In genomic region chr19:4446801-4447200, GRCh38 we compare ENCODE assay signal across 16 cellular contexts. TPM values are rescaled to one million over a fixed set of nuclear protein-coding genes. Genes with fewer than 3 reads are reported as not detected.
DNase-seq lines count a peak whose midpoint lies in the region; FAIRE-seq and TF ChIP-seq lines count a peak whose summit lies in the region.
"Had no signal": no experiment of that assay in that cellular context is flagged by ENCODE, and none has a peak within 500 bp of the region (broad histone marks: within the 10 kb centered on the region; RNA-seq: fewer than 3 reads in every experiment).

No MANE protein-coding gene starts in this region.

- H3K27me3 ChIP-seq in adrenal gland (no peaks in the 10 kb centered on the region), prostate gland (replicated peaks; ENCODE audit: insufficient read depth) (no peaks in the 10 kb centered on the region)

- DNase-seq in GM12891 (ENCODE audit: insufficient read length, low spot score) (peak; percentile 12), adrenal gland (no peak), iPS-NIHi7 (ENCODE audit: extremely low spot score) (peak; percentile 9), prostate gland (ENCODE audit: low spot score) (no peak), NCI-H226 (no peak), GDM1 (lab: John Stamatoyannopoulos, UW) (no peak), RKO (ENCODE audit: low spot score) (no peak)
- DNase-seq: CD8-positive, alpha-beta T cell; COR-L47; DND-41; GF-D8; HFFc6 had no signal

- POLR2A ChIA-PET in HEK293 (lab: Yijun Ruan, JAX), result interaction anchor here (1.0 kb wide), 1 partner anchor 26 kb away, joined by 3 read pairs; the partner anchor contains the start of gene HDGFL2

- H3K4me1 ChIP-seq in HEK293 (ENCODE audit: control insufficient read depth, insufficient read depth, low read length), result no peaks in the 10 kb centered on the region
- peaks cover 37 to 49% of the 10 kb centered on the region in 2 donors for H3K4me1 ChIP-seq in adrenal gland (replicated peaks in 1 of 2)
- H3K4me1 ChIP-seq in prostate gland (replicated peaks), result no peaks in the 10 kb centered on the region
- H3K4me1 ChIP-seq: HAP-1 had no signal

- intact Hi-C loops in adrenal gland (cut with DNase I) (no loop called here), prostate gland (cut with DNase I) (no loop called here)

- H3K27ac ChIP-seq in HEK293 (ENCODE audit: extremely low read depth, low read depth, low read length) (no peak overlapping the region), adrenal gland (peak overlapping the region in 4 of 5 donors; percentile 62 to 94 (median 88)), prostate gland (no peak overlapping the region)

- TF ChIP-seq POLR2A in GM12891 (IDR thresholded peaks at IDR 0.05; ENCODE audit: low read depth, low read length) (no peak), adrenal gland (IDR thresholded peaks at IDR 0.05) (no peak), prostate gland (IDR thresholded peaks at IDR 0.05) (no peak)

- TF ChIP-seq CTCF in HEK293 (tag by site-specific recombination; IDR thresholded peaks at IDR 0.05) (no peak), adrenal gland (IDR thresholded peaks at IDR 0.05) (no peak), prostate gland (IDR thresholded peaks at IDR 0.05) (no peak)

- H3K36me3 ChIP-seq in HEK293 (ENCODE audit: control insufficient read depth in 2 of 2, insufficient read depth in 1 of 2, low read length in 2 of 2), result peaks cover 18 to 94% of the 10 kb centered on the region in 2 experiments
- peaks cover 0 to 81% of the 10 kb centered on the region in 2 donors for H3K36me3 ChIP-seq in adrenal gland (replicated peaks in 1 of 2)
- peaks cover 31 to 36% of the 10 kb centered on the region in 2 donors for H3K36me3 ChIP-seq in prostate gland

- WGBS in adrenal gland, 4 donors, result 67 to 77% (median 71%) methylated on average over 6 to 10 of the region's 10 CpGs; no CpG with 5 or more reads in 1 of the 4 donors
- WGBS in prostate gland, result 71% methylated on average over 8 of the region's 10 CpGs

- no peak overlapping the region for H3K4me3 ChIP-seq in HEK293 (ENCODE audit: low read depth, low read length)
- no peak overlapping the region for H3K4me3 ChIP-seq in adrenal gland
- H3K4me3 ChIP-seq in prostate gland, result no peak overlapping the region
- H3K4me3 ChIP-seq: GM23338, HAP-1 had no signal

- no peak for FAIRE-seq in GM12891 (lab: Jason Lieb, UNC)
- FAIRE-seq: GM18507 had no signal

- CTCF ChIA-PET in HEK293 (lab: Yijun Ruan, JAX), result no interaction called here

- H3K9me3 ChIP-seq in HEK293 (ENCODE audit: control insufficient read depth, insufficient read depth, low read depth, low read length) (no peaks in the 10 kb centered on the region), adrenal gland (replicated peaks in 1 of 3) (no peaks in the 10 kb centered on the region), prostate gland (no peaks in the 10 kb centered on the region)
- H3K9me3 ChIP-seq: HAP-1 had no signal

TF ChIP-seq in GM12891, 5 proteins besides CTCF, POLR2A, EP300 and RAD21:
- TF ChIP-seq POU2F2 (IDR thresholded peaks at IDR 0.05; ENCODE audit: low read depth, low read length) (no peak), SPI1 (IDR thresholded peaks at IDR 0.05; ENCODE audit: low read depth, low read length) (no peak), TAF1 (IDR thresholded peaks at IDR 0.05; ENCODE audit: low read depth, low read length) (no peak), PAX5 (IDR thresholded peaks at IDR 0.05; ENCODE audit: insufficient read depth, low read length, severe bottlenecking) (no peak), POLR2AphosphoS5 (IDR thresholded peaks at IDR 0.05; ENCODE audit: low read depth, low read length) (no peak)

TF ChIP-seq in HEK293, 187 proteins besides CTCF, POLR2A, EP300 and RAD21:
- no peak for TF ChIP-seq ZNF362 (tag by site-specific recombination; IDR thresholded peaks at IDR 0.05)
- no peak for TF ChIP-seq ZFP69B (tag by site-specific recombination; IDR thresholded peaks at IDR 0.05)
- TF ChIP-seq GLIS1 (tag by site-specific recombination; IDR thresholded peaks at IDR 0.05), result peak; percentile 53
- TF ChIP-seq ZNF555 (tag by site-specific recombination; conservative IDR thresholded peaks at IDR 0.05), result no peak
- no peak for TF ChIP-seq KLF1 (tag by site-specific recombination; IDR thresholded peaks at IDR 0.05)
- peak; percentile 11; the same call in 1 of the 2 replicates for TF ChIP-seq PATZ1 (tag by site-specific recombination; IDR thresholded peaks at IDR 0.05)
- no peak for TF ChIP-seq ZNF76 (tag by site-specific recombination; IDR thresholded peaks at IDR 0.05; ENCODE audit: borderline replicate concordance, low read depth)
- TF ChIP-seq GLIS2 (tag by site-specific recombination; IDR thresholded peaks at IDR 0.05), result peak; percentile 13
- no peak for TF ChIP-seq ZNF596 (tag by site-specific recombination; IDR thresholded peaks at IDR 0.05)
- TF ChIP-seq ZIC2 (tag by site-specific recombination; IDR thresholded peaks at IDR 0.05), result no peak
- no peak for TF ChIP-seq ZNF2 (tag by site-specific recombination; IDR thresholded peaks at IDR 0.05)
- no peak for TF ChIP-seq ZNF174 (tag by site-specific recombination; IDR thresholded peaks at IDR 0.05)
- no peak for TF ChIP-seq ZFP37 (tag by site-specific recombination; IDR thresholded peaks at IDR 0.05)
- no peak for TF ChIP-seq PRDM6 (tag by site-specific recombination; IDR thresholded peaks at IDR 0.05)
- no peak for TF ChIP-seq ZNF530 (tag by site-specific recombination; IDR thresholded peaks at IDR 0.05; ENCODE audit: low read depth)

RNA-seq across cellular contexts. Expression of gene UBXN6, which starts 10.8 kb away (rescaled TPM):
- 36.2 TPM for polyA plus RNA-seq in GM12891 (2012; ENCODE audit: low read depth, missing spikeins)
- total RNA-seq in adrenal gland (100 to 1,000 TPM; 165 to 317 (median 268) TPM), prostate gland (100 to 1,000 TPM in 1 of 2 donors, 10 to 100 TPM in 1; 82.7 to 199 TPM)
- 100 to 1,000 TPM in 2 of 3 donors, 10 to 100 TPM in 1; 53.9 to 257 (median 250) TPM for polyA plus RNA-seq in adrenal gland

RNA-seq across cellular contexts. Expression of gene HDGFL2, which starts 25.3 kb away (rescaled TPM):
- polyA plus RNA-seq in GM12891 (2012; ENCODE audit: low read depth, missing spikeins), result 33.5 TPM
- total RNA-seq in adrenal gland (10 to 100 TPM; 29.9 to 54.6 (median 34.9) TPM), prostate gland (10 to 100 TPM; 40.8 to 61.8 TPM)
- 10 to 100 TPM; 22.0 to 74.7 (median 55.8) TPM for polyA plus RNA-seq in adrenal gland

RNA-seq across cellular contexts. Expression of gene CHAF1A, which starts 44.4 kb away (rescaled TPM):
- polyA plus RNA-seq in GM12891 (2012; ENCODE audit: low read depth, missing spikeins), result 21.8 TPM
- total RNA-seq in adrenal gland (10 to 100 TPM in 2 of 8 donors, 1 to 10 TPM in 6; 3.4 to 14.6 (median 8.7) TPM), prostate gland (10 to 100 TPM; 13.0 to 18.1 TPM)
- 1 to 10 TPM; 4.0 to 8.2 (median 7.3) TPM for polyA plus RNA-seq in adrenal gland

RNA-seq across cellular contexts. Expression of gene SH3GL1, which starts 46.5 kb away (rescaled TPM):
- 25.7 TPM for polyA plus RNA-seq in GM12891 (2012; ENCODE audit: low read depth, missing spikeins)
- 100 to 1,000 TPM in 1 of 8 donors, 10 to 100 TPM in 7; 69.9 to 112 (median 87.4) TPM for total RNA-seq in adrenal gland
- 100 to 1,000 TPM in 1 of 3 donors, 10 to 100 TPM in 2; 20.9 to 104 (median 96.4) TPM for polyA plus RNA-seq in adrenal gland
- 10 to 100 TPM; 35.4 to 54.7 TPM for total RNA-seq in prostate gland

Comparison
In these comparisons a context has a peak if more than half of its experiments do, and no peak if none do; other contexts are left out.
1. DNase-seq: peak in GM12891 (single experiment) and iPS-NIHi7 (single experiment); none in adrenal gland (0 of 7), prostate gland (single experiment), NCI-H226 (single experiment), GDM1 (single experiment) and RKO (single experiment).
2. H3K27ac ChIP-seq: peak in adrenal gland (4 of 5); none in HEK293 (single experiment) and prostate gland (0 of 2).